Comparison of ENCODE assay signal across 13 cellular contexts in genomic region chr6:169653691-169654090, GRCh38. TPM values are rescaled to one million over a fixed set of nuclear protein-coding genes. Genes with fewer than 3 reads are reported as not detected.
DNase-seq lines count a peak whose midpoint lies in the region; ATAC-seq, FAIRE-seq and TF ChIP-seq lines count a peak whose summit lies in the region.
"Had no signal": no experiment of that assay in that cellular context is flagged by ENCODE, and none has a peak within 500 bp of the region (broad histone marks: within the 10 kb centered on the region; RNA-seq: fewer than 3 reads in every experiment).

No MANE protein-coding gene starts in this region.

- H3K27ac Mint-ChIP-seq in progenitor cell of endocrine pancreas = peak overlapping the region; percentile 53

- WGBS in esophagus squamous epithelium, 2 donors = 67 to 87% methylated on average over 4 of the region's 6 CpGs

- H3K9me3 ChIP-seq in esophagus squamous epithelium = no peaks in the 10 kb centered on the region
- H3K9me3 ChIP-seq: SJCRH30 had no signal

- H3K9me3 Mint-ChIP-seq in progenitor cell of endocrine pancreas (ENCODE audit: low read depth) = no peaks in the 10 kb centered on the region

- peaks cover 5 to 17% (median 5%) of the 10 kb centered on the region in 3 donors for H3K4me1 ChIP-seq in esophagus squamous epithelium
- H3K4me1 ChIP-seq: SJCRH30 had no signal

- peak overlapping the region in 2 of 4 donors; percentile 83 to 88 for H3K27ac ChIP-seq in esophagus squamous epithelium
- H3K27ac ChIP-seq: SJCRH30 had no signal

- H3K4me3 Mint-ChIP-seq in progenitor cell of endocrine pancreas (ENCODE audit: low read depth) = no peak overlapping the region

- H3K27me3 ChIP-seq in esophagus squamous epithelium = no peaks in the 10 kb centered on the region
- H3K27me3 ChIP-seq: SJCRH30 had no signal

- peak overlapping the region in 3 of 4 donors; percentile 51 to 61 (median 56) for H3K4me3 ChIP-seq in esophagus squamous epithelium
- H3K4me3 ChIP-seq: K562, SJCRH30 had no signal

- H3K4me1 Mint-ChIP-seq in progenitor cell of endocrine pancreas (ENCODE audit: low read depth) = peaks cover 4% of the 10 kb centered on the region

- FAIRE-seq in RCC 7860 (lab: Jason Lieb, UNC) = no peak
- FAIRE-seq: K562 had no signal

- TF ChIP-seq POLR2A in esophagus squamous epithelium (IDR thresholded peaks at IDR 0.05) = no peak

- intact Hi-C loops in left ventricle myocardium superior (cut with micrococcal nuclease) (no loop called here), Right ventricle myocardium inferior (cut with DNase I) (no loop called here), esophagus squamous epithelium (cut with DNase I) (no loop called here)

- DNase-seq in left ventricle myocardium superior (no peak), Right ventricle myocardium inferior (ENCODE audit: missing footprints) (no peak), esophagus squamous epithelium (lab: John Stamatoyannopoulos, UW) (no peak), progenitor cell of endocrine pancreas (ENCODE audit: low spot score, unreplicated experiment) (no peak), globus pallidus (ENCODE audit: low spot score) (no peak), RCC 7860 (ENCODE audit: low spot score) (no peak)
- DNase-seq: activated CD8-positive, alpha-beta memory T cell treated with anti-CD3 and anti-CD28 coated beads, Interleukin-2, amount 10 ng/mL, durations not matched to agents 7 days and 5 days; NCI-H2029 treated with DMSO at 0.1 percent for 48 hours; NCI-H774; SJCRH30 had no signal

- H3K36me3 ChIP-seq in esophagus squamous epithelium = peaks cover 3 to 35% (median 3%) of the 10 kb centered on the region in 3 donors

- no peaks in the 10 kb centered on the region for H3K27me3 Mint-ChIP-seq in progenitor cell of endocrine pancreas
- H3K27me3 Mint-ChIP-seq: activated CD8-positive, alpha-beta memory T cell treated with anti-CD3 and anti-CD28 coated beads, Interleukin-2, amount 10 ng/mL, durations not matched to agents 7 days and 5 days had no signal

- peak; percentile 25 for ATAC-seq in left ventricle myocardium superior
- no peak for ATAC-seq in Right ventricle myocardium inferior
- no peak for ATAC-seq in GM19397 (IDR thresholded peaks at IDR 0.05; ENCODE audit: unreplicated experiment)
- ATAC-seq in HG02610 (IDR thresholded peaks at IDR 0.05; ENCODE audit: unreplicated experiment) = no peak
- ATAC-seq: K562 had no signal

- TF ChIP-seq CTCF in esophagus squamous epithelium (IDR thresholded peaks at IDR 0.05) (no peak), progenitor cell of endocrine pancreas (IDR thresholded peaks at IDR 0.05; ENCODE audit: unreplicated experiment) (no peak)

- peaks cover 17% of the 10 kb centered on the region for H3K36me3 Mint-ChIP-seq in progenitor cell of endocrine pancreas (ENCODE audit: insufficient read depth)

RNA-seq across cellular contexts. Expression of gene WDR27, which starts 48.1 kb away (rescaled TPM):
- total RNA-seq in left ventricle myocardium superior (8.6 TPM), Right ventricle myocardium inferior (9.6 TPM), esophagus squamous epithelium (10 to 100 TPM; 12.4 to 38.7 (median 27.6) TPM), progenitor cell of endocrine pancreas (118 and 123 TPM in 2 replicates)

RNA-seq across cellular contexts. Expression of gene C6orf120, which starts 48.2 kb away (rescaled TPM):
- 13.6 TPM for total RNA-seq in left ventricle myocardium superior
- 14.5 TPM for total RNA-seq in Right ventricle myocardium inferior
- total RNA-seq in esophagus squamous epithelium = 10 to 100 TPM; 14.8 to 29.0 (median 21.7) TPM
- total RNA-seq in progenitor cell of endocrine pancreas = 25.3 and 25.8 TPM in 2 replicates
